ENCODE assay signal across 1 cellular context in genomic region chr22:24147666-24148065, GRCh38.
TF ChIP-seq lines count a peak whose summit lies in the region.

No MANE protein-coding gene starts in this region.

TF ChIP-seq in H1, 55 proteins besides CTCF, POLR2A, EP300 and RAD21:
- TF ChIP-seq RNF2 (IDR thresholded peaks at IDR 0.05; ENCODE audit: borderline replicate concordance, low read depth, low read length, missing control alignments, poor library complexity, severe bottlenecking) (no peak), GTF2F1 (IDR thresholded peaks at IDR 0.05; ENCODE audit: borderline replicate concordance, low read depth, low read length) (no peak)
